ENCODE assay signal across 11 cellular contexts in genomic region chr6:90008908-90009501, GRCh38.
DNase-seq lines count a peak whose midpoint lies in the region; ATAC-seq and TF ChIP-seq lines count a peak whose summit lies in the region.
"Had no signal": no experiment of that assay in that cellular context is flagged by ENCODE, and none has a peak within 500 bp of the region (broad histone marks: within the 10 kb centered on the region; RNA-seq: fewer than 3 reads in every experiment).

No MANE protein-coding gene starts in this region.

- H3K27me3 Mint-ChIP-seq in neural crest cell (ENCODE audit: low read depth), result no peaks in the 10 kb centered on the region

- no peak overlapping the region for H3K9ac ChIP-seq in adipocyte (ENCODE audit: low read length)

- H3K9me3 ChIP-seq in adipocyte (ENCODE audit: control insufficient read depth, low read length), result no peaks in the 10 kb centered on the region

- DNase-seq in adipocyte (ENCODE audit: low read depth) (peak; percentile 16), neural crest cell (ENCODE audit: low read depth, low spot score) (no peak), HuH-7 (ENCODE audit: low spot score) (no peak)
- no peak for DNase-seq in stimulated activated CD4-positive, alpha-beta T cell treated with anti-CD3 and anti-CD28 coated beads, Interleukin-1b, Interleukin-23, amount 100 ng/mL, for 48 hours
- DNase-seq: cortex of kidney, left colon, NCI-H2107 had no signal

- H3K4me3 Mint-ChIP-seq in neural crest cell, result no peak overlapping the region

- H3K27me3 ChIP-seq in adipocyte (replicated peaks; ENCODE audit: control insufficient read depth, insufficient read depth, low read length), result no peaks in the 10 kb centered on the region

- H3K9me3 Mint-ChIP-seq in neural crest cell, result peaks cover 9% of the 10 kb centered on the region

- H3K4me3 ChIP-seq in adipocyte (ENCODE audit: low read length), result no peak overlapping the region

- H3K27ac Mint-ChIP-seq in neural crest cell (ENCODE audit: unreplicated experiment), result peak overlapping the region; percentile 89

- peak; percentile 37 for ATAC-seq in GM19351 (IDR thresholded peaks at IDR 0.05; ENCODE audit: unreplicated experiment)
- peak; percentile 35 for ATAC-seq in HG03378 (IDR thresholded peaks at IDR 0.05; ENCODE audit: unreplicated experiment)
- ATAC-seq in GM18511 (IDR thresholded peaks at IDR 0.05; ENCODE audit: unreplicated experiment), result no peak
- ATAC-seq in GM18519 (IDR thresholded peaks at IDR 0.05; ENCODE audit: low FRiP score, unreplicated experiment), result no peak
- ATAC-seq: left colon had no signal

- no peak for TF ChIP-seq CTCF in neural crest cell (conservative IDR thresholded peaks at IDR 0.05)

- H3K4me1 ChIP-seq in adipocyte (ENCODE audit: control insufficient read depth, insufficient read depth, low read length), result peaks cover 27% of the 10 kb centered on the region

- H3K4me1 Mint-ChIP-seq in neural crest cell, result peaks cover 23% of the 10 kb centered on the region

- no peaks in the 10 kb centered on the region for H3K36me3 ChIP-seq in adipocyte (ENCODE audit: control insufficient read depth, insufficient read depth, low read length, severe bottlenecking)

- peaks cover 17% of the 10 kb centered on the region for H3K36me3 Mint-ChIP-seq in neural crest cell (ENCODE audit: low read depth)

Comparison
In these comparisons a context has a peak if more than half of its experiments do, and no peak if none do; other contexts are left out.
1. ATAC-seq: peak in GM19351 (single experiment) and HG03378 (single experiment); none in GM18511 (single experiment) and GM18519 (single experiment).